In the genomic region with DNA sequence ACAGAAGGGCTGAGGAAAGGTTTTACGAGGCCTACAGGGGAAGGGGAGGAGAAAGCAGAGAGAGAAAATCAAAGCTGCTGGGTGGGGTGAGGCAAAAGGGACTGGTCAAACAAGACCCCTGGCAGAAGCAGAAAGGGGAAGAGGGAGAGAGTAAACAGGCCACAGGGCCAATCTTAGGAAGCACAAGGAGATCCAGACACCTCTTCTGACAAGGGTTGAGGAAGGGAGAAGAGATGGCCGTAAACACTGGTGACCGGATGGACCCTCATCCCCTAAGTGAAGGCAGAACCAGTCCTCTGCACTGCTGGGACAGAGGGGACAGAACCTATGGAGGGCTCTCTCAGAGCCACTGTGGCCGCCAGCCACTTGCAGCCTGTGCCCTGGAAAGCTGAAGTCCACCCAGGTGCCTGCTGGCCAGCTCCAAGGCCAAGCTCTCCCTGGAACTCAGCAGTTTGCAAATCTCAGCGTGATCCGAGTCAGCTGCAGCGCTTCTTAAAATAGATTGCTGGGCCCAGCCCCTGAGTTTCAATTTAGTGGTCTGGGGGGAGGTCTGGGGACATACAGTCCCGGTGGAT, we compare ENCODE assay signal across 18 cellular contexts.
"Had no signal": no experiment of that assay in that cellular context is flagged by ENCODE, and none has a peak within 500 bp of the region (broad histone marks: within the 10 kb centered on the region; RNA-seq: fewer than 3 reads in every experiment).

No MANE protein-coding gene starts in this region.

- H3K27ac ChIP-seq: psoas muscle, sigmoid colon had no signal

- ATAC-seq: left ventricle myocardium superior; natural killer cell treated with Interleukin-12 subunit alpha and Interleukin-12 subunit beta and Interleukin-15 and Interleukin-18, amount 100 ng/mL, for 72 hours; psoas muscle had no signal

- DNase-seq: cortex of kidney; effector CD8-positive, alpha-beta T cell; immature natural killer cell; left ventricle myocardium superior; mesenchymal stem cell; midbrain; psoas muscle; sigmoid colon; small intestine; stimulated activated CD4-positive, alpha-beta T cell treated with anti-CD3 and anti-CD28 coated beads, Interleukin-12 subunit alpha, Interleukin-12 subunit beta, amount 100 ng/mL, for 4 hours; stimulated activated naive CD4-positive, alpha-beta T cell; trophoblast cell had no signal

- H3K27ac Mint-ChIP-seq: immature natural killer cell; natural killer cell treated with Interleukin-12 subunit alpha and Interleukin-12 subunit beta and Interleukin-15 and Interleukin-18, amount 100 ng/mL, for 72 hours had no signal

- H3K4me3 Mint-ChIP-seq: immature natural killer cell; natural killer cell treated with Interleukin-12 subunit alpha and Interleukin-12 subunit beta and Interleukin-15 and Interleukin-18, amount 100 ng/mL, for 72 hours had no signal

- H3K36me3 ChIP-seq: sigmoid colon had no signal

- H3K4me3 ChIP-seq: dorsolateral prefrontal cortex, lung, psoas muscle, sigmoid colon had no signal

- H3K4me1 ChIP-seq: psoas muscle, sigmoid colon had no signal

- H3K27me3 ChIP-seq: dorsolateral prefrontal cortex, sigmoid colon had no signal

- FAIRE-seq: frontal cortex, keratinocyte, small intestine, urothelium cell line had no signal
